1 cellular context compared by ENCODE assay signal in the genomic region with DNA sequence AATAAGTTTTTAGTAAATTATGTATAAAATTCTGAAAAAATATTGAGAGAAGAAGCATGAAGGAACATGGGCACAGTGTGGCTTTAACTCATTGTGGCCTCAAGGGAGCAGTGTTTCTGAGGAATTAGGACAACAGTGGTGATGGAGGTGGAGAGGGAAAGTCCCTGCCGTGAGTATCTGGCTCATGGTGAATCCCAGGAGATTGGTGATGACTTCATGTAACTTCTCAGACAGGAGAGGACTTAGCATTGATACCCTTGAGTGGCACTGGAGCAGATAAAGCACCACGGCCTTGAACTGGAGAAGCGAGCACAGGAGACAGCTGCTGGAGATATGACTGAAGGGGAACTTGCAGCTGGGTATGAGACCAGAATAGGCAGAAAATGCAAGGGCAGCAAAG.
TF ChIP-seq lines count a peak whose summit lies in the region.

No MANE protein-coding gene starts in this region.

TF ChIP-seq in HEK293, 187 proteins besides CTCF, POLR2A, EP300 and RAD21 (continued from another document):
- TF ChIP-seq, protein P1, sequence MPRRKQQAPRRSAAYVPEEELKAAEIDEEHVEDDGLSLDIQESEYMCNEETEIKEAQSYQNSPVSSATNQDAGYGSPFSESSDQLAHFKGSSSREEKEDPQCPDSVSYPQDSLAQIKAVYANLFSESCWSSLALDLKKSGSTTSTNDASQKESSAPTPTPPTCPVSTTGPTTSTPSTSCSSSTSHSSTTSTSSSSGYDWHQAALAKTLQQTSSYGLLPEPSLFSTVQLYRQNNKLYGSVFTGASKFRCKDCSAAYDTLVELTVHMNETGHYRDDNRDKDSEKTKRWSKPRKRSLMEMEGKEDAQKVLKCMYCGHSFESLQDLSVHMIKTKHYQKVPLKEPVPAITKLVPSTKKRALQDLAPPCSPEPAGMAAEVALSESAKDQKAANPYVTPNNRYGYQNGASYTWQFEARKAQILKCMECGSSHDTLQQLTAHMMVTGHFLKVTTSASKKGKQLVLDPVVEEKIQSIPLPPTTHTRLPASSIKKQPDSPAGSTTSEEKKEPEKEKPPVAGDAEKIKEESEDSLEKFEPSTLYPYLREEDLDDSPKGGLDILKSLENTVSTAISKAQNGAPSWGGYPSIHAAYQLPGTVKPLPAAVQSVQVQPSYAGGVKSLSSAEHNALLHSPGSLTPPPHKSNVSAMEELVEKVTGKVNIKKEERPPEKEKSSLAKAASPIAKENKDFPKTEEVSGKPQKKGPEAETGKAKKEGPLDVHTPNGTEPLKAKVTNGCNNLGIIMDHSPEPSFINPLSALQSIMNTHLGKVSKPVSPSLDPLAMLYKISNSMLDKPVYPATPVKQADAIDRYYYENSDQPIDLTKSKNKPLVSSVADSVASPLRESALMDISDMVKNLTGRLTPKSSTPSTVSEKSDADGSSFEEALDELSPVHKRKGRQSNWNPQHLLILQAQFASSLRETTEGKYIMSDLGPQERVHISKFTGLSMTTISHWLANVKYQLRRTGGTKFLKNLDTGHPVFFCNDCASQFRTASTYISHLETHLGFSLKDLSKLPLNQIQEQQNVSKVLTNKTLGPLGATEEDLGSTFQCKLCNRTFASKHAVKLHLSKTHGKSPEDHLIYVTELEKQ (tag by site-specific recombination; IDR thresholded peaks at IDR 0.05; ENCODE audit: borderline replicate concordance): peak; percentile 77; the same call in 1 of the 2 replicates
- TF ChIP-seq ZNF548 (tag by site-specific recombination; IDR thresholded peaks at IDR 0.05): no peak
- no peak for TF ChIP-seq ZNF658 (tag by site-specific recombination; IDR thresholded peaks at IDR 0.05)
- TF ChIP-seq ZBTB21 (tag by site-specific recombination; IDR thresholded peaks at IDR 0.05): 0 out of 2 replicates have a peak, but pooled peaks have one; percentile 49
- TF ChIP-seq ZIC2 (tag by site-specific recombination; IDR thresholded peaks at IDR 0.05): no peak
- no peak for TF ChIP-seq ZNF596 (tag by site-specific recombination; IDR thresholded peaks at IDR 0.05)
- TF ChIP-seq, protein P2, sequence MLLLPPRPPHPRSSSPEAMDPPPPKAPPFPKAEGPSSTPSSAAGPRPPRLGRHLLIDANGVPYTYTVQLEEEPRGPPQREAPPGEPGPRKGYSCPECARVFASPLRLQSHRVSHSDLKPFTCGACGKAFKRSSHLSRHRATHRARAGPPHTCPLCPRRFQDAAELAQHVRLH (tag by site-specific recombination; IDR thresholded peaks at IDR 0.05): no peak
- TF ChIP-seq ZNF510 (tag by site-specific recombination; IDR thresholded peaks at IDR 0.05; ENCODE audit: insufficient replicate concordance): no peak
- no peak for TF ChIP-seq ZNF266 (tag by site-specific recombination; IDR thresholded peaks at IDR 0.05; ENCODE audit: low read depth)
- TF ChIP-seq ZBTB8A (tag by site-specific recombination; IDR thresholded peaks at IDR 0.05): no peak
- TF ChIP-seq ZNF354C (tag by site-specific recombination; IDR thresholded peaks at IDR 0.05; ENCODE audit: borderline replicate concordance, low read depth): no peak
- TF ChIP-seq TCF7L2 (IDR thresholded peaks at IDR 0.05; ENCODE audit: borderline replicate concordance, low read depth, low read length): no peak
- no peak for TF ChIP-seq ZNF792 (tag by site-specific recombination; IDR thresholded peaks at IDR 0.05)
- no peak for TF ChIP-seq PRDM1 (tag by site-specific recombination; IDR thresholded peaks at IDR 0.05)
- TF ChIP-seq, protein P3, sequence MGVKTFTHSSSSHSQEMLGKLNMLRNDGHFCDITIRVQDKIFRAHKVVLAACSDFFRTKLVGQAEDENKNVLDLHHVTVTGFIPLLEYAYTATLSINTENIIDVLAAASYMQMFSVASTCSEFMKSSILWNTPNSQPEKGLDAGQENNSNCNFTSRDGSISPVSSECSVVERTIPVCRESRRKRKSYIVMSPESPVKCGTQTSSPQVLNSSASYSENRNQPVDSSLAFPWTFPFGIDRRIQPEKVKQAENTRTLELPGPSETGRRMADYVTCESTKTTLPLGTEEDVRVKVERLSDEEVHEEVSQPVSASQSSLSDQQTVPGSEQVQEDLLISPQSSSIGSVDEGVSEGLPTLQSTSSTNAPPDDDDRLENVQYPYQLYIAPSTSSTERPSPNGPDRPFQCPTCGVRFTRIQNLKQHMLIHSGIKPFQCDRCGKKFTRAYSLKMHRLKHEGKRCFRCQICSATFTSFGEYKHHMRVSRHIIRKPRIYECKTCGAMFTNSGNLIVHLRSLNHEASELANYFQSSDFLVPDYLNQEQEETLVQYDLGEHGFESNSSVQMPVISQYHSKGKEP (tag by site-specific recombination; IDR thresholded peaks at IDR 0.05): no peak
- TF ChIP-seq, protein P4, sequence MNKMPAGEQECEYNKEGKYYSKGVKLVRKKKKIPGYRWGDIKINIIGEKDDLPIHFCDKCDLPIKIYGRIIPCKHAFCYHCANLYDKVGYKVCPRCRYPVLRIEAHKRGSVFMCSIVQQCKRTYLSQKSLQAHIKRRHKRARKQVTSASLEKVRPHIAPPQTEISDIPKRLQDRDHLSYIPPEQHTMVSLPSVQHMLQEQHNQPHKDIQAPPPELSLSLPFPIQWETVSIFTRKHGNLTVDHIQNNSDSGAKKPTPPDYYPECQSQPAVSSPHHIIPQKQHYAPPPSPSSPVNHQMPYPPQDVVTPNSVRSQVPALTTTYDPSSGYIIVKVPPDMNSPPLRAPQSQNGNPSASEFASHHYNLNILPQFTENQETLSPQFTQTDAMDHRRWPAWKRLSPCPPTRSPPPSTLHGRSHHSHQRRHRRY (tag by site-specific recombination; IDR thresholded peaks at IDR 0.05): no peak
- peak; percentile 58; the same call in 1 of the 2 replicates for TF ChIP-seq ZNF366 (tag by site-specific recombination; conservative IDR thresholded peaks at IDR 0.05)
- no peak for TF ChIP-seq ZNF621 (tag by site-specific recombination; IDR thresholded peaks at IDR 0.05)
- no peak for TF ChIP-seq ZNF433 (tag by site-specific recombination; IDR thresholded peaks at IDR 0.05; ENCODE audit: low read depth)
- TF ChIP-seq ZNF571 (tag by site-specific recombination; IDR thresholded peaks at IDR 0.05): no peak
- TF ChIP-seq HOXA7 (CRISPR knock-in tag; IDR thresholded peaks at IDR 0.05; ENCODE audit: borderline replicate concordance): no peak
- TF ChIP-seq ZNF501 (tag by site-specific recombination; IDR thresholded peaks at IDR 0.05): 0 out of 2 replicates have a peak, but pooled peaks have one; percentile 32
- TF ChIP-seq ZNF629 (tag by site-specific recombination; IDR thresholded peaks at IDR 0.05): peak; percentile 72
- no peak for TF ChIP-seq BCL11B (tag by site-specific recombination; IDR thresholded peaks at IDR 0.05; ENCODE audit: low read depth)
- TF ChIP-seq ZNF610 (tag by site-specific recombination; IDR thresholded peaks at IDR 0.05; ENCODE audit: borderline replicate concordance): no peak
- peak; percentile 60 for TF ChIP-seq TRIM28 (IDR thresholded peaks at IDR 0.05; ENCODE audit: borderline replicate concordance, low read length)
- no peak for TF ChIP-seq ZNF48 (tag by site-specific recombination; IDR thresholded peaks at IDR 0.05)
- TF ChIP-seq, protein P5, sequence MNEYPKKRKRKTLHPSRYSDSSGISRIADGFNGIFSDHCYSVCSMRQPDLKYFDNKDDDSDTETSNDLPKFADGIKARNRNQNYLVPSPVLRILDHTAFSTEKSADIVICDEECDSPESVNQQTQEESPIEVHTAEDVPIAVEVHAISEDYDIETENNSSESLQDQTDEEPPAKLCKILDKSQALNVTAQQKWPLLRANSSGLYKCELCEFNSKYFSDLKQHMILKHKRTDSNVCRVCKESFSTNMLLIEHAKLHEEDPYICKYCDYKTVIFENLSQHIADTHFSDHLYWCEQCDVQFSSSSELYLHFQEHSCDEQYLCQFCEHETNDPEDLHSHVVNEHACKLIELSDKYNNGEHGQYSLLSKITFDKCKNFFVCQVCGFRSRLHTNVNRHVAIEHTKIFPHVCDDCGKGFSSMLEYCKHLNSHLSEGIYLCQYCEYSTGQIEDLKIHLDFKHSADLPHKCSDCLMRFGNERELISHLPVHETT (tag by site-specific recombination; IDR thresholded peaks at IDR 0.05): no peak
- TF ChIP-seq, protein P6, sequence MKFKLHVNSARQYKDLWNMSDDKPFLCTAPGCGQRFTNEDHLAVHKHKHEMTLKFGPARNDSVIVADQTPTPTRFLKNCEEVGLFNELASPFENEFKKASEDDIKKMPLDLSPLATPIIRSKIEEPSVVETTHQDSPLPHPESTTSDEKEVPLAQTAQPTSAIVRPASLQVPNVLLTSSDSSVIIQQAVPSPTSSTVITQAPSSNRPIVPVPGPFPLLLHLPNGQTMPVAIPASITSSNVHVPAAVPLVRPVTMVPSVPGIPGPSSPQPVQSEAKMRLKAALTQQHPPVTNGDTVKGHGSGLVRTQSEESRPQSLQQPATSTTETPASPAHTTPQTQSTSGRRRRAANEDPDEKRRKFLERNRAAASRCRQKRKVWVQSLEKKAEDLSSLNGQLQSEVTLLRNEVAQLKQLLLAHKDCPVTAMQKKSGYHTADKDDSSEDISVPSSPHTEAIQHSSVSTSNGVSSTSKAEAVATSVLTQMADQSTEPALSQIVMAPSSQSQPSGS (tag by site-specific recombination; IDR thresholded peaks at IDR 0.05; ENCODE audit: low read depth): no peak
- TF ChIP-seq ZBTB7A (tag by site-specific recombination; IDR thresholded peaks at IDR 0.05; ENCODE audit: low read depth): no peak
- no peak for TF ChIP-seq ZNF324 (tag by site-specific recombination; IDR thresholded peaks at IDR 0.05)
- TF ChIP-seq SALL2 (tag by site-specific recombination; IDR thresholded peaks at IDR 0.05; ENCODE audit: borderline replicate concordance): no peak
- TF ChIP-seq ZNF785 (tag by site-specific recombination; IDR thresholded peaks at IDR 0.05): no peak
- no peak for TF ChIP-seq SP3 (tag by site-specific recombination; IDR thresholded peaks at IDR 0.05)
